1 cellular context compared by ENCODE assay signal in the genomic region with DNA sequence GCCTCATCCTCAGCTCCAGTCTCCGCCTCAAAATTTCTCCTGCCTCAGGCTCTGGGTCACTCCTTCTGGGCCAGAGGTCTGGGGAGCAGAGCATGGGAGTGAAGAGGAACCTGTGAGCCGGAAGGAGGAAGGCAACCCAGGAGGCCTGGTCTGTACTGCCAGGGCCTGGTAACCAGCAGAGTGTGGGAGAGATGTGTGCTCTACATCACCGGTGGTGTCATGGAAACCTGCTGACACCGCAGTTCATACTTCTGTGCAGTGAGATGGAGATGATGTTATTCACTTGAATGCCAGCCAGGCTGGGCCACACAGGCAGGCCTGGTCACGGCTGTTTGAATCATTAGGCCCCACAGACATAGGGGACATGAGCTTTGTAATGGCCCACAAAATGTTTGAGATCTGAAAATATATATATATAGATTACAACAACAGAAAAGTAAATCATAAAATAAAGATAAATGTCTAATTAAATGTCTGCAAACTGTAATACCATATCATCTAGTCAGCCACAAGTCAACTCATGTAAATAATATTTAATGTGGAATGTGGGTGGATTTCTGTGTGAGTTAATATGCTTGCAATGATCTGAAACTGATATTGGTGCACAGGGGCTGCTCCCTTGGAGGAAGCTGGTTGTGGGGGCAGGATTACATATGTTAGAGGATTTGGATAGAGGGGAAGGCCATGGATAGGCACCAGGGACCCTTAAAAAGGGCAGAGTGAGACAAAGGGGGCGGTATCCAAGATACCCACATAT.
TF ChIP-seq lines count a peak whose summit lies in the region.

No MANE protein-coding gene starts in this region.

TF ChIP-seq in IMR-90, 13 proteins besides CTCF, POLR2A, EP300 and RAD21 (continued from another document):
- TF ChIP-seq, protein P1, sequence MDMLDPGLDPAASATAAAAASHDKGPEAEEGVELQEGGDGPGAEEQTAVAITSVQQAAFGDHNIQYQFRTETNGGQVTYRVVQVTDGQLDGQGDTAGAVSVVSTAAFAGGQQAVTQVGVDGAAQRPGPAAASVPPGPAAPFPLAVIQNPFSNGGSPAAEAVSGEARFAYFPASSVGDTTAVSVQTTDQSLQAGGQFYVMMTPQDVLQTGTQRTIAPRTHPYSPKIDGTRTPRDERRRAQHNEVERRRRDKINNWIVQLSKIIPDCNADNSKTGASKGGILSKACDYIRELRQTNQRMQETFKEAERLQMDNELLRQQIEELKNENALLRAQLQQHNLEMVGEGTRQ (IDR thresholded peaks at IDR 0.05; ENCODE audit: low read depth, low read length), result no peak
- no peak for TF ChIP-seq RFX5 (IDR thresholded peaks at IDR 0.05; ENCODE audit: low read depth, low read length)
TF ChIP-seq in IMR-90: peak in this region for 4.
